Comparison of ENCODE assay signal across 18 cellular contexts in genomic region chr7:47638679-47639306, GRCh38. TPM values are rescaled to one million over a fixed set of nuclear protein-coding genes. Genes with fewer than 3 reads are reported as not detected.
DNase-seq lines count a peak whose midpoint lies in the region; ATAC-seq and TF ChIP-seq lines count a peak whose summit lies in the region.
"Had no signal": no experiment of that assay in that cellular context is flagged by ENCODE, and none has a peak within 500 bp of the region (broad histone marks: within the 10 kb centered on the region; RNA-seq: fewer than 3 reads in every experiment).

No MANE protein-coding gene starts in this region.

- CTCF ChIA-PET in PC-3 (lab: Charles Lee), result no interaction called here

- 57 to 61% methylated on average over 14 of the region's 14 CpGs for WGBS in thyroid gland, 2 donors

- H3K36me3 ChIP-seq in PC-3 (ENCODE audit: low read depth, low read length) (no peaks in the 10 kb centered on the region), mucosa of descending colon (ENCODE audit: low read depth) (no peaks in the 10 kb centered on the region), thyroid gland (no peaks in the 10 kb centered on the region)
- H3K36me3 ChIP-seq: pancreas had no signal

- H3K27me3 ChIP-seq in PC-3 (ENCODE audit: low read length) (no peaks in the 10 kb centered on the region), dorsolateral prefrontal cortex (peaks cover 0 to 2% (median 0%) of the 10 kb centered on the region in 45 donors), thyroid gland (no peaks in the 10 kb centered on the region)
- H3K27me3 ChIP-seq: pancreas had no signal

- H3K4me1 ChIP-seq in PC-3 (ENCODE audit: insufficient read depth, low read length) (peaks cover 20% of the 10 kb centered on the region), mucosa of descending colon (ENCODE audit: low read depth) (peaks cover 3% of the 10 kb centered on the region), thyroid gland (peaks cover 27 to 55% of the 10 kb centered on the region in 2 donors)
- H3K4me1 ChIP-seq: pancreas had no signal

- H4K20me1 ChIP-seq in PC-3 (ENCODE audit: low read length), result no peaks in the 10 kb centered on the region

- no peak overlapping the region for H3K9ac ChIP-seq in PC-3 (ENCODE audit: low read length)
- H3K9ac ChIP-seq: GM23248 had no signal

- TF ChIP-seq POLR2A in thyroid gland (IDR thresholded peaks at IDR 0.05), result no peak

- H3F3A ChIP-seq in PC-3 (ENCODE audit: low read length, unreplicated experiment), result no peaks in the 10 kb centered on the region

- no peaks in the 10 kb centered on the region for H3K9me2 ChIP-seq in PC-3 (replicated peaks; ENCODE audit: low read length)

- H3K4me3 ChIP-seq in PC-3 (ENCODE audit: low read length) (no peak overlapping the region), dorsolateral prefrontal cortex (no peak overlapping the region), mucosa of descending colon (no peak overlapping the region), thyroid gland (replicated peaks in 1 of 3) (no peak overlapping the region)
- H3K4me3 ChIP-seq: GM23248, pancreas had no signal

- ATAC-seq in PC-3, result peak; percentile 59
- ATAC-seq in mucosa of descending colon, result peak; percentile 75
- ATAC-seq in GM18868 (IDR thresholded peaks at IDR 0.05; ENCODE audit: unreplicated experiment), result no peak
- ATAC-seq in GM21737 (IDR thresholded peaks at IDR 0.05; ENCODE audit: unreplicated experiment), result no peak

- intact Hi-C loops in PC-3 (cut with micrococcal nuclease) (no loop called here), dorsolateral prefrontal cortex (cut with DNase I) (no loop called here), mucosa of descending colon (cut with DNase I, micrococcal nuclease) (no loop called here), thyroid gland (cut with DNase I) (no loop called here)

- H3K27ac ChIP-seq in PC-3 (ENCODE audit: low read length) (no peak overlapping the region), dorsolateral prefrontal cortex (peak overlapping the region in 14 of 59 donors; percentile 3 to 62 (median 26)), thyroid gland (peak overlapping the region in 2 of 3 donors; percentile 0 to 4)
- H3K27ac ChIP-seq: GM23248, pancreas had no signal

- POLR2A ChIA-PET in PC-3 (lab: Charles Lee; ENCODE audit: unreplicated experiment), result interaction anchor here (0.5 to 0.6 kb wide), 2 partner anchors 25 to 148 kb away, joined by 3 to 4 read pairs; no protein-coding TSS in a partner anchor

- BruUV-seq in PC-3 (replicated peaks; lab: Mats Ljungman, UMichigan), result no TSS peak

- peaks cover 4% of the 10 kb centered on the region; the same call in 1 of the 2 replicates for H3K9me3 ChIP-seq in PC-3 (ENCODE audit: low read length)
- no peaks in the 10 kb centered on the region for H3K9me3 ChIP-seq in mucosa of descending colon
- no peaks in the 10 kb centered on the region for H3K9me3 ChIP-seq in thyroid gland
- H3K9me3 ChIP-seq: pancreas had no signal

- H2AFZ ChIP-seq in PC-3 (ENCODE audit: low read length), result no peak overlapping the region
- H2AFZ ChIP-seq: GM23248 had no signal

- H3K79me2 ChIP-seq in PC-3 (ENCODE audit: low read length), result no peaks in the 10 kb centered on the region

- DNase-seq in PC-3, result no peak
- DNase-seq in dorsolateral prefrontal cortex, result peak in 7 of 10 donors; percentile 30 to 67 (median 54)
- peak in 2 of 3 donors; percentile 57 to 76 for DNase-seq in mucosa of descending colon
- peak; percentile 91 to 94 for DNase-seq in thyroid gland
- no peak for DNase-seq in activated T-cell treated with anti-CD3 and anti-CD28 coated beads for 4 hours
- DNase-seq in OCI-M1 (lab: John Stamatoyannopoulos, UW), result no peak
- DNase-seq: activated CD4-positive, alpha-beta T cell treated with anti-CD3 and anti-CD28 coated beads for 48 hours; activated effector memory CD4-positive, alpha-beta T cell treated with Interleukin-2 at 50 U/mL for 16 hours; GM23248; Karpas-422; NCI-H187 treated with DMSO at 0.1 percent for 48 hours; NCI-H526 treated with DMSO at 0.1 percent for 48 hours; pancreas; stimulated activated CD4-positive, alpha-beta T cell treated with anti-CD3 and anti-CD28 coated beads, Interleukin-1b, Interleukin-23, amount 100 ng/mL, for 48 hours; stimulated activated CD8-positive, alpha-beta memory T cell treated with anti-CD3 and anti-CD28 coated beads, Interleukin-4, amount 100 ng/mL, for 48 hours; T-helper 2 cell had no signal

- TF ChIP-seq CTCF in PC-3 (conservative IDR thresholded peaks at IDR 0.05; ENCODE audit: low read depth, low read length) (no peak), dorsolateral prefrontal cortex (IDR thresholded peaks at IDR 0.05 in 54 of 56, conservative IDR thresholded peaks at IDR 0.05 in 2 of 56; ENCODE audit: low read depth in 1 of 56, partially characterized antibody in 56 of 56) (no peak), mucosa of descending colon (IDR thresholded peaks at IDR 0.05) (no peak), thyroid gland (IDR thresholded peaks at IDR 0.05) (no peak)

- no peak overlapping the region for H3K4me2 ChIP-seq in PC-3 (ENCODE audit: low read length)

RNA-seq across cellular contexts. Expression of gene TNS3, which starts 56.9 kb away (rescaled TPM):
- total RNA-seq in PC-3 (2014; rRNA removed) (71.4 and 72.3 TPM in 2 replicates), dorsolateral prefrontal cortex (100 to 1,000 TPM in 5 of 120 experiments, 10 to 100 TPM in 115; 16.5 to 145 (median 47.8) TPM), mucosa of descending colon (10 to 100 TPM; 69.1 to 98.9 (median 69.9) TPM), thyroid gland (10 to 100 TPM; 65.8 to 93.0 (median 80.7) TPM)

Comparison
In these comparisons a context has a peak if more than half of its experiments do, and no peak if none do; other contexts are left out.
1. ATAC-seq: peak in PC-3 (single experiment) and mucosa of descending colon (single experiment); none in GM18868 (single experiment) and GM21737 (single experiment).
2. DNase-seq: peak in dorsolateral prefrontal cortex (7 of 10), mucosa of descending colon (2 of 3) and thyroid gland (2 of 2); none in PC-3 (single experiment), activated T-cell treated with anti-CD3 and anti-CD28 coated beads for 4 hours (single experiment) and OCI-M1 (single experiment).